8 cellular contexts compared by ENCODE assay signal in the genomic region with DNA sequence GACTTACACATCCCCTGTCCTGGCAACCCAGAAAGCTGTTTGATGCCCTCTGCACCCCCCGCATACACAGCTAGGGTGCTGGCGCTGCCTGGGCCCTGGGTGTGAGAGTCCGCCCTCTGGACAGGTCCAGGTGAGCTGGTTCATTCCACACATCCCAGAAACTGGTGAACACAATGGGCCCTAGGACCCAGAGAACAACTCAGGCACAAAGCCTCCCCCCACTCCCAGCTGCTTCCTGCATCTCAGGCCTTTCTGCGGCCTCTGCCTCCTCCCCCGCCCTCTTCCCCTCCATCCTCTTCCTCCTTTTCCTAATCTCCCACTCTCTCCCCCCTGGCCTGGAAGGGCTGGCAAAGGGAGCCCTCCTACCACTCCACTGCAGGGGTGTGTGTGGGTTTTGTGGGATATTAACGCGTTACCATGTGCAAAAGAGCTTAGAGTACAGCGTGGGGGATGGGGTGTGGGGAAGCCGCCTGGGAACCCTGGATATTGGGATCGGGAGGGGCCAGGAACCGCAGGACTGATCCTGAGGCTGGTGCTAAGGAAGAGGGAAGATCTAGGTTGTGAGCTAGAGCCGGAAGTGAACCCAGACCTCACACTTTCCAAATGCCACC. TPM values are rescaled to one million over a fixed set of nuclear protein-coding genes. Genes with fewer than 3 reads are reported as not detected.
DNase-seq lines count a peak whose midpoint lies in the region; ATAC-seq and TF ChIP-seq lines count a peak whose summit lies in the region.

No MANE protein-coding gene starts in this region.

- H3K27ac ChIP-seq in iPS DF 6.9 (ENCODE audit: low read length) = no peak overlapping the region

- peak overlapping the region; percentile 22; the same call in 1 of the 2 replicates for H3K4me3 ChIP-seq in iPS DF 6.9 (ENCODE audit: low read length)

- no peaks in the 10 kb centered on the region for H3K36me3 ChIP-seq in iPS DF 6.9 (ENCODE audit: control insufficient read depth, insufficient read depth, low read length)

- H3K27me3 ChIP-seq in iPS DF 6.9 (ENCODE audit: control insufficient read depth, insufficient read depth, low read length) = peaks cover 2% of the 10 kb centered on the region; the same call in 1 of the 2 replicates

- DNase-seq in AML-193 (lab: John Stamatoyannopoulos, UW) (peak; percentile 76 to 80), NCI-H1092 treated with DMSO at 0.1 percent for 48 hours (lab: John Stamatoyannopoulos, UW) (peak; percentile 82), T47D (ENCODE audit: low read depth in 1 of 2, low spot score in 1 of 2) (peak; percentile 95 to 98), iPS DF 6.9 (ENCODE audit: low read depth, low spot score) (no peak), renal cortical epithelial cell (ENCODE audit: low read depth) (peak; percentile 85)

- WGBS in iPS DF 6.9 (ENCODE audit: insufficient coverage, insufficient read length) = no CpG with 5 or more reads among the region's 12 CpGs

- peak; percentile 27 for ATAC-seq in GM18909 (IDR thresholded peaks at IDR 0.05; ENCODE audit: poor library complexity, unreplicated experiment)
- ATAC-seq in SK-N-SH treated with all-trans-retinoic acid at 6 μM for 48 hours = peak; percentile 75
- ATAC-seq in HG03097 (IDR thresholded peaks at IDR 0.05; ENCODE audit: low FRiP score, unreplicated experiment) = no peak

- H3K9me3 ChIP-seq in iPS DF 6.9 (ENCODE audit: control insufficient read depth, insufficient read depth, low read length) = no peaks in the 10 kb centered on the region

- in situ Hi-C loops in T47D (cut with HindIII; ENCODE audit: low pct_unique_long_range_greater_than_20kb, low sequenced_read_pairs) = no loop called here

- H3K4me1 ChIP-seq in iPS DF 6.9 (ENCODE audit: control insufficient read depth, insufficient read depth, low read length) = peaks cover 6% of the 10 kb centered on the region

TF ChIP-seq in SK-N-SH treated with all-trans-retinoic acid at 6 μM for 48 hours, 23 proteins besides CTCF, POLR2A, EP300 and RAD21 (continues in another document):
- TF ChIP-seq ZNF70 (CRISPR knock-in tag; IDR thresholded peaks at IDR 0.05) (no peak), BACH2 (CRISPR knock-in tag; IDR thresholded peaks at IDR 0.05; ENCODE audit: borderline replicate concordance) (no peak), ZC3H10 (CRISPR knock-in tag; IDR thresholded peaks at IDR 0.05) (no peak), RARB (CRISPR knock-in tag; IDR thresholded peaks at IDR 0.05) (peak; percentile 83; the same call in 1 of the 2 replicates), PPARA (CRISPR knock-in tag; IDR thresholded peaks at IDR 0.05; ENCODE audit: borderline replicate concordance) (no peak), ZNF8 (CRISPR knock-in tag; IDR thresholded peaks at IDR 0.05) (no peak), OSR1 (CRISPR knock-in tag; IDR thresholded peaks at IDR 0.05) (no peak), GLIS3 (CRISPR knock-in tag; IDR thresholded peaks at IDR 0.05) (no peak), SNAI2 (CRISPR knock-in tag; IDR thresholded peaks at IDR 0.05) (peak; percentile 65; the same call in 1 of the 2 replicates), CSDC2 (CRISPR knock-in tag; IDR thresholded peaks at IDR 0.05) (peak; percentile 64; the same call in 1 of the 2 replicates), ZFP3 (CRISPR knock-in tag; IDR thresholded peaks at IDR 0.05) (0 out of 2 replicates have a peak, but pooled peaks have one; percentile 41), ESRRG (CRISPR knock-in tag; IDR thresholded peaks at IDR 0.05) (peak; percentile 47; the same call in 1 of the 2 replicates), ZFP30 (CRISPR knock-in tag; IDR thresholded peaks at IDR 0.05) (0 out of 2 replicates have a peak, but pooled peaks have one; percentile 21), TOX (CRISPR knock-in tag; IDR thresholded peaks at IDR 0.05; ENCODE audit: borderline replicate concordance) (no peak), ARNTL (CRISPR knock-in tag; IDR thresholded peaks at IDR 0.05; ENCODE audit: borderline replicate concordance, low read depth) (no peak), TCF4 (CRISPR knock-in tag; IDR thresholded peaks at IDR 0.05; ENCODE audit: borderline replicate concordance) (peak; percentile 69), ZNF565 (CRISPR knock-in tag; conservative IDR thresholded peaks at IDR 0.05; ENCODE audit: low read depth) (no peak), ISL1 (CRISPR knock-in tag; IDR thresholded peaks at IDR 0.05) (no peak)
- TF ChIP-seq, protein P1, sequence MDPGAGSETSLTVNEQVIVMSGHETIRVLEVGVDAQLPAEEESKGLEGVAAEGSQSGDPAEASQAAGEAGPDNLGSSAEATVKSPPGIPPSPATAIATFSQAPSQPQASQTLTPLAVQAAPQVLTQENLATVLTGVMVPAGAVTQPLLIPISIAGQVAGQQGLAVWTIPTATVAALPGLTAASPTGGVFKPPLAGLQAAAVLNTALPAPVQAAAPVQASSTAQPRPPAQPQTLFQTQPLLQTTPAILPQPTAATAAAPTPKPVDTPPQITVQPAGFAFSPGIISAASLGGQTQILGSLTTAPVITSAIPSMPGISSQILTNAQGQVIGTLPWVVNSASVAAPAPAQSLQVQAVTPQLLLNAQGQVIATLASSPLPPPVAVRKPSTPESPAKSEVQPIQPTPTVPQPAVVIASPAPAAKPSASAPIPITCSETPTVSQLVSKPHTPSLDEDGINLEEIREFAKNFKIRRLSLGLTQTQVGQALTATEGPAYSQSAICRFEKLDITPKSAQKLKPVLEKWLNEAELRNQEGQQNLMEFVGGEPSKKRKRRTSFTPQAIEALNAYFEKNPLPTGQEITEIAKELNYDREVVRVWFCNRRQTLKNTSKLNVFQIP (CRISPR knock-in tag; IDR thresholded peaks at IDR 0.05; ENCODE audit: borderline replicate concordance, low read depth) = no peak
- TF ChIP-seq, protein P2, sequence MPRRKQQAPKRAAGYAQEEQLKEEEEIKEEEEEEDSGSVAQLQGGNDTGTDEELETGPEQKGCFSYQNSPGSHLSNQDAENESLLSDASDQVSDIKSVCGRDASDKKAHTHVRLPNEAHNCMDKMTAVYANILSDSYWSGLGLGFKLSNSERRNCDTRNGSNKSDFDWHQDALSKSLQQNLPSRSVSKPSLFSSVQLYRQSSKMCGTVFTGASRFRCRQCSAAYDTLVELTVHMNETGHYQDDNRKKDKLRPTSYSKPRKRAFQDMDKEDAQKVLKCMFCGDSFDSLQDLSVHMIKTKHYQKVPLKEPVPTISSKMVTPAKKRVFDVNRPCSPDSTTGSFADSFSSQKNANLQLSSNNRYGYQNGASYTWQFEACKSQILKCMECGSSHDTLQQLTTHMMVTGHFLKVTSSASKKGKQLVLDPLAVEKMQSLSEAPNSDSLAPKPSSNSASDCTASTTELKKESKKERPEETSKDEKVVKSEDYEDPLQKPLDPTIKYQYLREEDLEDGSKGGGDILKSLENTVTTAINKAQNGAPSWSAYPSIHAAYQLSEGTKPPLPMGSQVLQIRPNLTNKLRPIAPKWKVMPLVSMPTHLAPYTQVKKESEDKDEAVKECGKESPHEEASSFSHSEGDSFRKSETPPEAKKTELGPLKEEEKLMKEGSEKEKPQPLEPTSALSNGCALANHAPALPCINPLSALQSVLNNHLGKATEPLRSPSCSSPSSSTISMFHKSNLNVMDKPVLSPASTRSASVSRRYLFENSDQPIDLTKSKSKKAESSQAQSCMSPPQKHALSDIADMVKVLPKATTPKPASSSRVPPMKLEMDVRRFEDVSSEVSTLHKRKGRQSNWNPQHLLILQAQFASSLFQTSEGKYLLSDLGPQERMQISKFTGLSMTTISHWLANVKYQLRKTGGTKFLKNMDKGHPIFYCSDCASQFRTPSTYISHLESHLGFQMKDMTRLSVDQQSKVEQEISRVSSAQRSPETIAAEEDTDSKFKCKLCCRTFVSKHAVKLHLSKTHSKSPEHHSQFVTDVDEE (CRISPR knock-in tag; IDR thresholded peaks at IDR 0.05) = no peak
- TF ChIP-seq, protein P3, sequence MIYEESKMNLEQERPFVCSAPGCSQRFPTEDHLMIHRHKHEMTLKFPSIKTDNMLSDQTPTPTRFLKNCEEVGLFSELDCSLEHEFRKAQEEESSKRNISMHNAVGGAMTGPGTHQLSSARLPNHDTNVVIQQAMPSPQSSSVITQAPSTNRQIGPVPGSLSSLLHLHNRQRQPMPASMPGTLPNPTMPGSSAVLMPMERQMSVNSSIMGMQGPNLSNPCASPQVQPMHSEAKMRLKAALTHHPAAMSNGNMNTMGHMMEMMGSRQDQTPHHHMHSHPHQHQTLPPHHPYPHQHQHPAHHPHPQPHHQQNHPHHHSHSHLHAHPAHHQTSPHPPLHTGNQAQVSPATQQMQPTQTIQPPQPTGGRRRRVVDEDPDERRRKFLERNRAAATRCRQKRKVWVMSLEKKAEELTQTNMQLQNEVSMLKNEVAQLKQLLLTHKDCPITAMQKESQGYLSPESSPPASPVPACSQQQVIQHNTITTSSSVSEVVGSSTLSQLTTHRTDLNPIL (CRISPR knock-in tag; IDR thresholded peaks at IDR 0.05; ENCODE audit: low read depth) = no peak
- TF ChIP-seq, protein P4, sequence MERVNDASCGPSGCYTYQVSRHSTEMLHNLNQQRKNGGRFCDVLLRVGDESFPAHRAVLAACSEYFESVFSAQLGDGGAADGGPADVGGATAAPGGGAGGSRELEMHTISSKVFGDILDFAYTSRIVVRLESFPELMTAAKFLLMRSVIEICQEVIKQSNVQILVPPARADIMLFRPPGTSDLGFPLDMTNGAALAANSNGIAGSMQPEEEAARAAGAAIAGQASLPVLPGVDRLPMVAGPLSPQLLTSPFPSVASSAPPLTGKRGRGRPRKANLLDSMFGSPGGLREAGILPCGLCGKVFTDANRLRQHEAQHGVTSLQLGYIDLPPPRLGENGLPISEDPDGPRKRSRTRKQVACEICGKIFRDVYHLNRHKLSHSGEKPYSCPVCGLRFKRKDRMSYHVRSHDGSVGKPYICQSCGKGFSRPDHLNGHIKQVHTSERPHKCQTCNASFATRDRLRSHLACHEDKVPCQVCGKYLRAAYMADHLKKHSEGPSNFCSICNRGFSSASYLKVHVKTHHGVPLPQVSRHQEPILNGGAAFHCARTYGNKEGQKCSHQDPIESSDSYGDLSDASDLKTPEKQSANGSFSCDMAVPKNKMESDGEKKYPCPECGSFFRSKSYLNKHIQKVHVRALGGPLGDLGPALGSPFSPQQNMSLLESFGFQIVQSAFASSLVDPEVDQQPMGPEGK (CRISPR knock-in tag; IDR thresholded peaks at IDR 0.05; ENCODE audit: borderline replicate concordance) = peak; percentile 61; the same call in 1 of the 2 replicates

RNA-seq across cellular contexts. Expression of a gene that starts 1.6 kb away (rescaled TPM):
- 15.8 and 39.9 TPM in 2 replicates for total RNA-seq in renal cortical epithelial cell

RNA-seq across cellular contexts. Expression of a gene that starts 13.8 kb away (rescaled TPM):
- not detected in 2 replicates for total RNA-seq in renal cortical epithelial cell

RNA-seq across cellular contexts. Expression of a gene that starts 22.1 kb away (rescaled TPM):
- total RNA-seq in renal cortical epithelial cell = 1.2 and 2.3 TPM in 2 replicates

RNA-seq across cellular contexts. Expression of a gene that starts 49.4 kb away (rescaled TPM):
- 65.6 and 141 TPM in 2 replicates for total RNA-seq in renal cortical epithelial cell

RNA-seq across cellular contexts. Expression of a gene that starts 56.9 kb away (rescaled TPM):
- 4.2 and 37.9 TPM in 2 replicates for total RNA-seq in renal cortical epithelial cell
